9 cellular contexts compared by ENCODE assay signal in genomic region chr19:15779756-15780476, GRCh38. TPM values are rescaled to one million over a fixed set of nuclear protein-coding genes. Genes with fewer than 3 reads are reported as not detected.
DNase-seq lines count a peak whose midpoint lies in the region; ATAC-seq and TF ChIP-seq lines count a peak whose summit lies in the region.
"Had no signal": no experiment of that assay in that cellular context is flagged by ENCODE, and none has a peak within 500 bp of the region (broad histone marks: within the 10 kb centered on the region; RNA-seq: fewer than 3 reads in every experiment).

No MANE protein-coding gene starts in this region.

- intact Hi-C loops in gastrocnemius medialis (cut with DNase I; ENCODE audit: low total_unique reads): no loop called here

- DNase-seq in DMS79 treated with DMSO at 0.1 percent for 48 hours (lab: John Stamatoyannopoulos, UW): peak; percentile 85
- peak; percentile 82 for DNase-seq in right atrium auricular region (ENCODE audit: low spot score)
- DNase-seq in gastrocnemius medialis: peak in 1 of 2 donors; percentile 16
- no peak for DNase-seq in GM13976 (ENCODE audit: low spot score)
- no peak for DNase-seq in activated T-cell treated with anti-CD3 and anti-CD28 coated beads, Interleukin-2, amount 50 U/mL, for 4 hours
- DNase-seq: NCI-H2171 had no signal

- H3K4me1 Mint-ChIP-seq in activated T-cell treated with anti-CD3 and anti-CD28 coated beads, Interleukin-2, amount 50 U/mL, for 4 hours (ENCODE audit: low read depth): no peaks in the 10 kb centered on the region

- H3K9me3 ChIP-seq in right atrium auricular region (no peaks in the 10 kb centered on the region), gastrocnemius medialis (no peaks in the 10 kb centered on the region)

- peaks cover 19% of the 10 kb centered on the region for H3K27me3 Mint-ChIP-seq in activated T-cell treated with anti-CD3 and anti-CD28 coated beads, Interleukin-2, amount 50 U/mL, for 4 hours (ENCODE audit: low read depth)

- H3K27ac ChIP-seq in adipose tissue (ENCODE audit: low read depth, low read length): peak overlapping the region; percentile 19
- H3K27ac ChIP-seq in right atrium auricular region: peak overlapping the region; percentile 39 to 73
- H3K27ac ChIP-seq in gastrocnemius medialis: peak overlapping the region in 2 of 4 donors; percentile 24

- no peaks in the 10 kb centered on the region for H3K36me3 Mint-ChIP-seq in activated T-cell treated with anti-CD3 and anti-CD28 coated beads, Interleukin-2, amount 50 U/mL, for 4 hours (ENCODE audit: insufficient read depth)

- TF ChIP-seq CTCF in right atrium auricular region (IDR thresholded peaks at IDR 0.05) (no peak), gastrocnemius medialis (IDR thresholded peaks at IDR 0.05 in 4 of 5, conservative IDR thresholded peaks at IDR 0.05 in 1 of 5) (no peak), GM13976 (IDR thresholded peaks at IDR 0.05; ENCODE audit: borderline replicate concordance, control extremely low read depth, extremely low read depth, insufficient read depth, missing control alignments) (no peak)

- ATAC-seq in gastrocnemius medialis (peak; percentile 44 to 66), HG02588 (IDR thresholded peaks at IDR 0.05; ENCODE audit: unreplicated experiment) (no peak), HG03025 (IDR thresholded peaks at IDR 0.05; ENCODE audit: low FRiP score, unreplicated experiment) (no peak)
- ATAC-seq in activated T-cell treated with anti-CD3 and anti-CD28 coated beads, Interleukin-2, amount 50 U/mL, for 4 hours: no peak

- H3K27me3 ChIP-seq in right atrium auricular region (no peaks in the 10 kb centered on the region), gastrocnemius medialis (no peaks in the 10 kb centered on the region)

- 16 to 29% (median 17%) methylated on average over 9 to 10 of the region's 10 CpGs for WGBS in adipose tissue, 3 donors

- in situ Hi-C loops in gastrocnemius medialis (cut with MboI; ENCODE audit: low sequenced_read_pairs in 4 of 4): no loop called here
- in situ Hi-C loops in GM13976 (cut with MboI; ENCODE audit: low sequenced_read_pairs, unreplicated experiment): loop anchor here (5.0 kb wide), 1 partner anchor 103 kb away; no protein-coding TSS in a partner anchor

- H3K36me3 ChIP-seq in right atrium auricular region (no peaks in the 10 kb centered on the region), gastrocnemius medialis (no peaks in the 10 kb centered on the region)

- H3K4me1 ChIP-seq in right atrium auricular region (peaks cover 0 to 16% of the 10 kb centered on the region in 2 donors), gastrocnemius medialis (peaks cover 0 to 9% of the 10 kb centered on the region in 2 donors)

- no peak overlapping the region for H3K4me3 Mint-ChIP-seq in activated T-cell treated with anti-CD3 and anti-CD28 coated beads, Interleukin-2, amount 50 U/mL, for 4 hours

- TF ChIP-seq POLR2A in gastrocnemius medialis (IDR thresholded peaks at IDR 0.05): no peak

- H3K4me3 ChIP-seq in right atrium auricular region (peak overlapping the region in 1 of 2 donors; percentile 27), gastrocnemius medialis (no peak overlapping the region)

- no peaks in the 10 kb centered on the region for H3K9me3 Mint-ChIP-seq in activated T-cell treated with anti-CD3 and anti-CD28 coated beads, Interleukin-2, amount 50 U/mL, for 4 hours

RNA-seq across cellular contexts. Expression of gene OR10H5, which starts 7.5 kb away (rescaled TPM):
- under 1 TPM in 1 of 3 donors, not detected in 2; 0.11 TPM for polyA plus RNA-seq in adipose tissue
- total RNA-seq in right atrium auricular region (not detected), gastrocnemius medialis (not detected)
- not detected for total RNA-seq in activated T-cell treated with anti-CD3 and anti-CD28 coated beads, Interleukin-2, amount 50 U/mL, for 4 hours

RNA-seq across cellular contexts. Expression of gene OR10H1, which starts 35.5 kb away (rescaled TPM):
- not detected for polyA plus RNA-seq in adipose tissue
- total RNA-seq in right atrium auricular region (not detected), gastrocnemius medialis (not detected)
- under 1 TPM in 1 of 3 donors, not detected in 2; 0.05 TPM for total RNA-seq in activated T-cell treated with anti-CD3 and anti-CD28 coated beads, Interleukin-2, amount 50 U/mL, for 4 hours

RNA-seq across cellular contexts. Expression of gene OR10H3, which starts 42.1 kb away (rescaled TPM):
- polyA plus RNA-seq in adipose tissue: not detected
- total RNA-seq in right atrium auricular region (not detected), gastrocnemius medialis (not detected)
- total RNA-seq in activated T-cell treated with anti-CD3 and anti-CD28 coated beads, Interleukin-2, amount 50 U/mL, for 4 hours: not detected

RNA-seq across cellular contexts. Expression of gene OR10H2, which starts 52.1 kb away (rescaled TPM):
- not detected for polyA plus RNA-seq in adipose tissue
- total RNA-seq in right atrium auricular region: not detected
- not detected for total RNA-seq in gastrocnemius medialis
- not detected for total RNA-seq in activated T-cell treated with anti-CD3 and anti-CD28 coated beads, Interleukin-2, amount 50 U/mL, for 4 hours

Comparison
In these comparisons a context has a peak if more than half of its experiments do, and no peak if none do; other contexts are left out.
1. DNase-seq: peak in DMS79 treated with DMSO at 0.1 percent for 48 hours (single experiment) and right atrium auricular region (single experiment); none in GM13976 (single experiment) and activated T-cell treated with anti-CD3 and anti-CD28 coated beads, Interleukin-2, amount 50 U/mL, for 4 hours (single experiment).
2. ATAC-seq: peak in gastrocnemius medialis (2 of 2); none in HG02588 (single experiment), activated T-cell treated with anti-CD3 and anti-CD28 coated beads, Interleukin-2, amount 50 U/mL, for 4 hours (0 of 2) and HG03025 (single experiment).